Comparison of ENCODE assay signal across 1 cellular context in the genomic region with DNA sequence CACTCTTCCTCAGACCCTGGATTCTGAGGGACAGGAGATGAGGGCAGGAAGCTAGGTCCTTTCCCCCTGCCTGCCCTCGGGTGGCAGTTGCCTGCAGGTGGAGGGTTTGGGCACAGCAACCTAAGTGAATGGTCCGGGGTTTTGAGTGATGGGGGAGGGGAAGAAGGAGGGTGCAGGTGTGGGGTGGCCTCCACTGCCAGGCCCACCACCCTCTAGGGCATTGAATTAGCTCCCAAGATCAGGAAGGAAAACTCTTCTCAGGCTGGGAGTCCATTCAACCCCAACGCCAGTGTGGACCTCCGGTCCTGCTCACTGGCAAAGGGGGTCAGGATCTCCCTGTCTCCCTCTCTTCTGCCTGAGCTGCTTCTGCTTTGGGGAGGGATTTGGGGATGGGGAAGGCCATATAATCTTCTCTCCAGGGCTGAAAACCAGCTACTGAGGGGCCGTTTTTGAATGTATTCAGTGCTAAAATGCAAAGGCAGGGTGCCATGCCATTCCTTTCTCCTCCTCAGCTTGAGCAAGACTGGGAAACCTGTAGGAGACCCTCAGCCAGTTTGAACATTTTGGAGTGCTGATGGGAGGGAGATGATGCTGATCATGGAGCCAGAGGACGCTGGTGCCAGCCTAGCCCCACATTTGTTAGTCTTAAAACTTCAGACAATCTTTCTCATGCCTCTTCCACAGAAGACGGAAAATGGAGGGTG.
TF ChIP-seq lines count a peak whose summit lies in the region.

No MANE protein-coding gene starts in this region.

TF ChIP-seq in GM23338, 12 proteins besides CTCF, POLR2A, EP300 and RAD21 (continued from another document):
- TF ChIP-seq, protein P1, sequence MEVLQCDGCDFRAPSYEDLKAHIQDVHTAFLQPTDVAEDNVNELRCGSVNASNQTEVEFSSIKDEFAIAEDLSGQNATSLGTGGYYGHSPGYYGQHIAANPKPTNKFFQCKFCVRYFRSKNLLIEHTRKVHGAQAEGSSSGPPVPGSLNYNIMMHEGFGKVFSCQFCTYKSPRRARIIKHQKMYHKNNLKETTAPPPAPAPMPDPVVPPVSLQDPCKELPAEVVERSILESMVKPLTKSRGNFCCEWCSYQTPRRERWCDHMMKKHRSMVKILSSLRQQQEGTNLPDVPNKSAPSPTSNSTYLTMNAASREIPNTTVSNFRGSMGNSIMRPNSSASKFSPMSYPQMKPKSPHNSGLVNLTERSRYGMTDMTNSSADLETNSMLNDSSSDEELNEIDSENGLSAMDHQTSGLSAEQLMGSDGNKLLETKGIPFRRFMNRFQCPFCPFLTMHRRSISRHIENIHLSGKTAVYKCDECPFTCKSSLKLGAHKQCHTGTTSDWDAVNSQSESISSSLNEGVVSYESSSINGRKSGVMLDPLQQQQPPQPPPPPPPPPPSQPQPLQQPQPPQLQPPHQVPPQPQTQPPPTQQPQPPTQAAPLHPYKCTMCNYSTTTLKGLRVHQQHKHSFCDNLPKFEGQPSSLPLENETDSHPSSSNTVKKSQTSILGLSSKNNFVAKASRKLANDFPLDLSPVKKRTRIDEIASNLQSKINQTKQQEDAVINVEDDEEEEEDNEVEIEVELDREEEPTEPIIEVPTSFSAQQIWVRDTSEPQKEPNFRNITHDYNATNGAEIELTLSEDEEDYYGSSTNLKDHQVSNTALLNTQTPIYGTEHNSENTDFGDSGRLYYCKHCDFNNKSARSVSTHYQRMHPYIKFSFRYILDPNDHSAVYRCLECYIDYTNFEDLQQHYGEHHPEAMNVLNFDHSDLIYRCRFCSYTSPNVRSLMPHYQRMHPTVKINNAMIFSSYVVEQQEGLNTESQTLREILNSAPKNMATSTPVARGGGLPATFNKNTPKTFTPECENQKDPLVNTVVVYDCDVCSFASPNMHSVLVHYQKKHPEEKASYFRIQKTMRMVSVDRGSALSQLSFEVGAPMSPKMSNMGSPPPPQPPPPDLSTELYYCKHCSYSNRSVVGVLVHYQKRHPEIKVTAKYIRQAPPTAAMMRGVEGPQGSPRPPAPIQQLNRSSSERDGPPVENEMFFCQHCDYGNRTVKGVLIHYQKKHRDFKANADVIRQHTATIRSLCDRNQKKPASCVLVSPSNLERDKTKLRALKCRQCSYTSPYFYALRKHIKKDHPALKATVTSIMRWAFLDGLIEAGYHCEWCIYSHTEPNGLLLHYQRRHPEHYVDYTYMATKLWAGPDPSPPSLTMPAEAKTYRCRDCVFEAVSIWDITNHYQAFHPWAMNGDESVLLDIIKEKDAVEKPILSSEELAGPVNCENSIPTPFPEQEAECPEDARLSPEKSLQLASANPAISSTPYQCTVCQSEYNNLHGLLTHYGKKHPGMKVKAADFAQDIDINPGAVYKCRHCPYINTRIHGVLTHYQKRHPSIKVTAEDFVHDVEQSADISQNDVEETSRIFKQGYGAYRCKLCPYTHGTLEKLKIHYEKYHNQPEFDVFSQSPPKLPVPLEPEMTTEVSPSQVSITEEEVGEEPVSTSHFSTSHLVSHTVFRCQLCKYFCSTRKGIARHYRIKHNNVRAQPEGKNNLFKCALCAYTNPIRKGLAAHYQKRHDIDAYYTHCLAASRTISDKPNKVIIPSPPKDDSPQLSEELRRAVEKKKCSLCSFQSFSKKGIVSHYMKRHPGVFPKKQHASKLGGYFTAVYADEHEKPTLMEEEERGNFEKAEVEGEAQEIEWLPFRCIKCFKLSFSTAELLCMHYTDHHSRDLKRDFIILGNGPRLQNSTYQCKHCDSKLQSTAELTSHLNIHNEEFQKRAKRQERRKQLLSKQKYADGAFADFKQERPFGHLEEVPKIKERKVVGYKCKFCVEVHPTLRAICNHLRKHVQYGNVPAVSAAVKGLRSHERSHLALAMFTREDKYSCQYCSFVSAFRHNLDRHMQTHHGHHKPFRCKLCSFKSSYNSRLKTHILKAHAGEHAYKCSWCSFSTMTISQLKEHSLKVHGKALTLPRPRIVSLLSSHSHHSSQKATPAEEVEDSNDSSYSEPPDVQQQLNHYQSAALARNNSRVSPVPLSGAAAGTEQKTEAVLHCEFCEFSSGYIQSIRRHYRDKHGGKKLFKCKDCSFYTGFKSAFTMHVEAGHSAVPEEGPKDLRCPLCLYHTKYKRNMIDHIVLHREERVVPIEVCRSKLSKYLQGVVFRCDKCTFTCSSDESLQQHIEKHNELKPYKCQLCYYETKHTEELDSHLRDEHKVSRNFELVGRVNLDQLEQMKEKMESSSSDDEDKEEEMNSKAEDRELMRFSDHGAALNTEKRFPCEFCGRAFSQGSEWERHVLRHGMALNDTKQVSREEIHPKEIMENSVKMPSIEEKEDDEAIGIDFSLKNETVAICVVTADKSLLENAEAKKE (CRISPR knock-in tag; IDR thresholded peaks at IDR 0.05), result 0 out of 2 replicates have a peak, but pooled peaks have one; percentile 24
